Comparison of ENCODE assay signal across 8 cellular contexts in genomic region chr6:33206864-33207568, GRCh38. TPM values are rescaled to one million over a fixed set of nuclear protein-coding genes. Genes with fewer than 3 reads are reported as not detected.
A peak's percentile ranks its signal among the peaks of the same experiment; 100 is the strongest.
DNase-seq lines count a peak whose midpoint lies in the region; ATAC-seq, FAIRE-seq and TF ChIP-seq lines count a peak whose summit lies in the region.

No MANE protein-coding gene starts in this region.

- no peak for TF ChIP-seq CTCF in bronchial epithelial cell (IDR thresholded peaks at IDR 0.05; ENCODE audit: insufficient read depth, low read length, severe bottlenecking)

- peaks cover 24 to 29% of the 10 kb centered on the region in 2 donors for H3K4me1 ChIP-seq in mucosa of rectum (ENCODE audit: control insufficient read depth in 2 of 2, insufficient read depth in 2 of 2, low read length in 2 of 2)

- DNase-seq in AG08396 (ENCODE audit: low spot score) (peak; percentile 82), HT1080 (ENCODE audit: low read depth) (peak; percentile 73), bronchial epithelial cell (ENCODE audit: low read depth) (peak; percentile 70), islet precursor cell (no peak), middle frontal gyrus (ENCODE audit: extremely low spot score, low spot score) (no peak), SW 1271 (lab: John Stamatoyannopoulos, UW) (no peak)

- H3K9me3 ChIP-seq in mucosa of rectum (ENCODE audit: control insufficient read depth in 2 of 2, low read length in 2 of 2): no peaks in the 10 kb centered on the region

- H3K4me3 ChIP-seq in bronchial epithelial cell (ENCODE audit: low read depth, low read length): peak overlapping the region; percentile 83
- H3K4me3 ChIP-seq in mucosa of rectum (ENCODE audit: low read length in 2 of 2): peak overlapping the region; percentile 72 to 90

- no peak for ATAC-seq in GM19324 (IDR thresholded peaks at IDR 0.05; ENCODE audit: low FRiP score, unreplicated experiment)

- H3K9ac ChIP-seq in mucosa of rectum (ENCODE audit: low read depth in 1 of 2, low read length in 2 of 2): peak overlapping the region; percentile 10 to 98

- FAIRE-seq in bronchial epithelial cell (lab: Jason Lieb, UNC): no peak

- no peak overlapping the region for H3K27ac ChIP-seq in mucosa of rectum (ENCODE audit: low read depth in 2 of 2, low read length in 2 of 2)

- H3K36me3 ChIP-seq in bronchial epithelial cell (ENCODE audit: control insufficient read depth, insufficient read depth, low read length) (peaks cover 17% of the 10 kb centered on the region), mucosa of rectum (ENCODE audit: control insufficient read depth in 2 of 2, insufficient read depth in 2 of 2, low read length in 2 of 2) (peaks cover 26 to 28% of the 10 kb centered on the region in 2 donors)

- H3K27me3 ChIP-seq in bronchial epithelial cell (ENCODE audit: control insufficient read depth, insufficient read depth, low read length): no peaks in the 10 kb centered on the region
- peaks cover 0 to under 1% of the 10 kb centered on the region in 2 donors for H3K27me3 ChIP-seq in mucosa of rectum (ENCODE audit: control insufficient read depth in 2 of 2, insufficient read depth in 2 of 2, low read length in 2 of 2)

RNA-seq across cellular contexts. Expression of gene RING1, which starts 1.3 kb away (rescaled TPM):
- 32.1 and 37.0 TPM in 2 replicates for total RNA-seq in HT1080 (2014; rRNA removed; shearing (Covaris generic))
- polyA plus RNA-seq in HT1080 (2015; cell fraction: cytosol; rRNA removed): 26.7 and 31.3 TPM in 2 replicates
- polyA plus RNA-seq in HT1080 (2015; cell fraction: nucleus; rRNA removed): 41.6 and 48.8 TPM in 2 replicates
- 43.4 and 50.7 TPM in 2 replicates for total RNA-seq in bronchial epithelial cell

RNA-seq across cellular contexts. Expression of gene HSD17B8, which starts 2.6 kb away (rescaled TPM):
- total RNA-seq in HT1080 (2014; rRNA removed; shearing (Covaris generic)): 5.3 and 5.6 TPM in 2 replicates
- polyA plus RNA-seq in HT1080 (2015; cell fraction: cytosol; rRNA removed): 15.6 and 19.0 TPM in 2 replicates
- 14.1 and 17.5 TPM in 2 replicates for polyA plus RNA-seq in HT1080 (2015; cell fraction: nucleus; rRNA removed)
- total RNA-seq in bronchial epithelial cell: 59.8 and 76.4 TPM in 2 replicates

RNA-seq across cellular contexts. Expression of gene SLC39A7, which starts 6.3 kb away (rescaled TPM):
- total RNA-seq in HT1080 (2014; rRNA removed; shearing (Covaris generic)): 94.6 and 121 TPM in 2 replicates
- 135 and 141 TPM in 2 replicates for polyA plus RNA-seq in HT1080 (2015; cell fraction: cytosol; rRNA removed)
- 142 and 147 TPM in 2 replicates for polyA plus RNA-seq in HT1080 (2015; cell fraction: nucleus; rRNA removed)
- 90.4 and 94.0 TPM in 2 replicates for total RNA-seq in bronchial epithelial cell

RNA-seq across cellular contexts. Expression of gene RXRB, which starts 6.6 kb away (rescaled TPM):
- 30.7 and 32.5 TPM in 2 replicates for total RNA-seq in HT1080 (2014; rRNA removed; shearing (Covaris generic))
- polyA plus RNA-seq in HT1080 (2015; cell fraction: cytosol; rRNA removed): 28.6 and 30.4 TPM in 2 replicates
- 149 and 153 TPM in 2 replicates for polyA plus RNA-seq in HT1080 (2015; cell fraction: nucleus; rRNA removed)
- 13.2 and 15.3 TPM in 2 replicates for total RNA-seq in bronchial epithelial cell

RNA-seq across cellular contexts. Expression of gene COL11A2, which starts 14.7 kb away (rescaled TPM):
- 0.71 and 0.77 TPM in 2 replicates for total RNA-seq in HT1080 (2014; rRNA removed; shearing (Covaris generic))
- 0.01 and 0.19 TPM in 2 replicates for polyA plus RNA-seq in HT1080 (2015; cell fraction: cytosol; rRNA removed)
- polyA plus RNA-seq in HT1080 (2015; cell fraction: nucleus; rRNA removed): 1.7 and 2.4 TPM in 2 replicates
- total RNA-seq in bronchial epithelial cell: under 0.01 TPM in 2 replicates

Comparison
In these comparisons a context has a peak if more than half of its experiments do, and no peak if none do; other contexts are left out.
1. DNase-seq: peak in AG08396 (single experiment), HT1080 (single experiment) and bronchial epithelial cell (single experiment); none in islet precursor cell (single experiment), middle frontal gyrus (single experiment) and SW 1271 (0 of 2).